Comparison of ENCODE assay signal across 1 cellular context in genomic region chr5:179697543-179697942, GRCh38.
TF ChIP-seq lines count a peak whose summit lies in the region.

No MANE protein-coding gene starts in this region.

TF ChIP-seq in A549, 52 proteins besides CTCF, POLR2A, EP300 and RAD21:
- peak; percentile 16; the same call in 1 of the 2 replicates for TF ChIP-seq RARB (CRISPR knock-in tag; IDR thresholded peaks at IDR 0.05)
